16 cellular contexts compared by ENCODE assay signal in genomic region chr1:158716335-158716734, GRCh38.
DNase-seq lines count a peak whose midpoint lies in the region; ATAC-seq and TF ChIP-seq lines count a peak whose summit lies in the region.
"Had no signal": no experiment of that assay in that cellular context is flagged by ENCODE, and none has a peak within 500 bp of the region (broad histone marks: within the 10 kb centered on the region; RNA-seq: fewer than 3 reads in every experiment).

No MANE protein-coding gene starts in this region.

- ATAC-seq in GM18502 (IDR thresholded peaks at IDR 0.05; ENCODE audit: poor library complexity, unreplicated experiment) (peak; percentile 44), HG03520 (IDR thresholded peaks at IDR 0.05; ENCODE audit: unreplicated experiment) (peak; percentile 65), GM18858 (IDR thresholded peaks at IDR 0.05; ENCODE audit: unreplicated experiment) (no peak)
- peak; percentile 28 for ATAC-seq in central memory CD8-positive, alpha-beta T cell (replicated peaks; ENCODE audit: extremely low read depth, poor library complexity, severe bottlenecking)

- no peaks in the 10 kb centered on the region for H3K36me3 ChIP-seq in GM06990 (ENCODE audit: control insufficient read depth, insufficient read depth, low read length)
- H3K36me3 ChIP-seq: adrenal gland, SJCRH30 had no signal

- H3K27ac Mint-ChIP-seq in central memory CD8-positive, alpha-beta T cell (ENCODE audit: low read depth) = no peak overlapping the region
- H3K27ac Mint-ChIP-seq: T-helper 2 cell treated with Interferon-gamma antibody and Interleukin-4, amounts not matched to agents 5 μg/mL and 100 μg/mL, for 36 hours had no signal

- no peak overlapping the region for H3K4me3 ChIP-seq in GM06990 (replicated peaks; ENCODE audit: low read depth, low read length)
- H3K4me3 ChIP-seq: adrenal gland, SJCRH30 had no signal

- H3K27me3 ChIP-seq in GM06990 (replicated peaks; ENCODE audit: control insufficient read depth, insufficient read depth, low read length) = no peaks in the 10 kb centered on the region
- H3K27me3 ChIP-seq: adrenal gland, SJCRH30 had no signal

- no peak overlapping the region for H3K4me3 Mint-ChIP-seq in central memory CD8-positive, alpha-beta T cell
- H3K4me3 Mint-ChIP-seq: T-helper 2 cell treated with Interferon-gamma antibody and Interleukin-4, amounts not matched to agents 5 μg/mL and 100 μg/mL, for 36 hours had no signal

- TF ChIP-seq CTCF in GM06990 (IDR thresholded peaks at IDR 0.05; ENCODE audit: insufficient read depth, low read length, poor library complexity, severe bottlenecking) = no peak

- DNase-seq in GM06990 (ENCODE audit: extremely low read depth, insufficient read length) (peak; percentile 13), NCI-H1417 (lab: John Stamatoyannopoulos, UW) (no peak), DMS153 (lab: John Stamatoyannopoulos, UW) (no peak)
- DNase-seq in central memory CD8-positive, alpha-beta T cell (ENCODE audit: low spot score in 2 of 2) = no peak
- DNase-seq: adrenal gland; AML-193; caudate nucleus; effector CD4-positive, alpha-beta T cell; NCI-H1048; NCI-H69; SJCRH30; stimulated activated CD4-positive, alpha-beta T cell treated with anti-CD3 and anti-CD28 coated beads, Interleukin-2, amount 100 ng/mL, for 48 hours had no signal

- no peaks in the 10 kb centered on the region for H3K9me3 Mint-ChIP-seq in central memory CD8-positive, alpha-beta T cell
- H3K9me3 Mint-ChIP-seq: T-helper 2 cell treated with Interferon-gamma antibody and Interleukin-4, amounts not matched to agents 5 μg/mL and 100 μg/mL, for 36 hours had no signal

- no peaks in the 10 kb centered on the region for H3K4me1 Mint-ChIP-seq in central memory CD8-positive, alpha-beta T cell

- H3K27me3 Mint-ChIP-seq in central memory CD8-positive, alpha-beta T cell = peaks cover 62% of the 10 kb centered on the region

- no peaks in the 10 kb centered on the region for H3K36me3 Mint-ChIP-seq in central memory CD8-positive, alpha-beta T cell (ENCODE audit: insufficient read depth)
